Comparison of ENCODE assay signal across 8 cellular contexts in the genomic region with DNA sequence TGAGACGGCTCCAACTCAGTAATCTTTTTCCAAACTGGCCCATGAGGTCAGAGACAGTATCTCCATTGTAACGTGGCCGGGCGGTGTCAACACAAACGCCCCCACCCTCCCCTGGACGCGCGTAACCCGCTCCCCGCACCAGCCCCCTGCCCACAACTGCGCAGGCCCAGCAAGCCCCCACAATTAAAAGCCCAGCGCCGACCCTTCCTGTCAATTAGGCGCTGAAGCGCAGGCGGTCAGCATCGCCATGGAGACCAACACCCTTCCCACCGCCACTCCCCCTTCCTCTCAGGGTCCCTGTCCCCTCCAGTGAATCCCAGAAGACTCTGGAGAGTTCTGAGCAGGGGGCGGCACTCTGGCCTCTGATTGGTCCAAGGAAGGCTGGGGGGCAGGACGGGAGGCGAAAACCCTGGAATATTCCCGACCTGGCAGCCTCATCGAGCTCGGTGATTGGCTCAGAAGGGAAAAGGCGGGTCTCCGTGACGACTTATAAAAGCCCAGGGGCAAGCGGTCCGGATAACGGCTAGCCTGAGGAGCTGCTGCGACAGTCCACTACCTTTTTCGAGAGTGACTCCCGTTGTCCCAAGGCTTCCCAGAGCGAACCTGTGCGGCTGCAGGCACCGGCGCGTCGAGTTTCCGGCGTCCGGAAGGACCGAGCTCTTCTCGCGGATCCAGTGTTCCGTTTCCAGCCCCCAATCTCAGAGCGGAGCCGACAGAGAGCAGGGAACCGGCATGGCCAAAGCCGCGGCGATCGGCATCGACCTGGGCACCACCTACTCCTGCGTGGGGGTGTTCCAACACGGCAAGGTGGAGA. TPM values are rescaled to one million over a fixed set of nuclear protein-coding genes. Genes with fewer than 3 reads are reported as not detected.
DNase-seq lines count a peak whose midpoint lies in the region; ATAC-seq and TF ChIP-seq lines count a peak whose summit lies in the region.

Gene HSPA1A (plus strand): TSS at position 519 of the 814 bp plus-strand sequence. CDS start 214 bp downstream, at position 733.
Gene HSPA1L (minus strand): TSS at position 259 of the 814 bp plus-strand sequence. CDS start 3,311 bp downstream, outside the sequence.

- H3K27me3 Mint-ChIP-seq in WTC11 (ENCODE audit: low read depth) = no peaks in the 10 kb centered on the region; the same call in 1 of the 2 replicates

- peak within 1 kb of the TSS; percentile 93; the same call in 1 of the 2 replicates for H3K9ac ChIP-seq in iPS-20b (ENCODE audit: low read depth, low read length)

- H3K4me3 ChIP-seq in iPS-20b (ENCODE audit: low read length) (peak within 1 kb of the TSS; percentile 88), sigmoid colon (peak within 1 kb of the TSS; percentile 61 to 78 (median 65))

- TF ChIP-seq POLR2A in sigmoid colon (IDR thresholded peaks at IDR 0.05) = peak; percentile 100

- peak; percentile 23 for ATAC-seq in GM21526 (IDR thresholded peaks at IDR 0.05; ENCODE audit: low FRiP score, unreplicated experiment)
- ATAC-seq in WTC11 = peak; percentile 91

- peak in 1 of 4 donors; percentile 74 for TF ChIP-seq EP300 in sigmoid colon (IDR thresholded peaks at IDR 0.05)

- peak within 1 kb of the TSS; percentile 85 for H3K4me3 Mint-ChIP-seq in WTC11

- peaks cover 27% of the 10 kb centered on the region for H3K4me1 Mint-ChIP-seq in WTC11

- intact Hi-C loops in sigmoid colon (cut with DNase I) = no loop called here

- TF ChIP-seq CTCF in AG09319 (IDR thresholded peaks at IDR 0.05; ENCODE audit: low read depth, low read length) = no peak
- no peak for TF ChIP-seq CTCF in WTC11 (IDR thresholded peaks at IDR 0.05)
- no peak for TF ChIP-seq CTCF in sigmoid colon (IDR thresholded peaks at IDR 0.05)

- H3K27ac Mint-ChIP-seq in WTC11 = peak within 1 kb of the TSS; percentile 98

- H3K36me3 ChIP-seq in iPS-20b (ENCODE audit: insufficient read depth, low read depth, low read length) (no peaks in the 10 kb centered on the region), sigmoid colon (no peaks in the 10 kb centered on the region)

- POLR2A ChIA-PET in WTC11 (lab: Charles Lee) = interaction anchor here (0.6 to 2.3 kb wide), 15 partner anchors 9 to 646 kb away, joined by 3 to 18 read pairs (median 4); partner anchors contain the start of genes GPANK1, HSPA1B, LSM2 and MSH5

- WGBS in sigmoid colon, 2 donors = 1% methylated on average over 56 of the region's 56 CpGs

- H3K4me1 ChIP-seq in iPS-20b (ENCODE audit: insufficient read depth, low read length) (peaks cover 7% of the 10 kb centered on the region; the same call in 1 of the 2 replicates), sigmoid colon (peaks cover 0 to 41% (median 39%) of the 10 kb centered on the region in 4 donors)

- peaks cover 4% of the 10 kb centered on the region; the same call in 1 of the 2 replicates for H3K36me3 Mint-ChIP-seq in WTC11

- no peaks in the 10 kb centered on the region for H3K9me3 ChIP-seq in iPS-20b (ENCODE audit: insufficient read depth, low read depth, low read length)
- H3K9me3 ChIP-seq in sigmoid colon = no peaks in the 10 kb centered on the region

- no peaks in the 10 kb centered on the region; the same call in 1 of the 2 replicates for H3K9me3 Mint-ChIP-seq in WTC11

- DNase-seq in AG09319 (ENCODE audit: extremely low read depth, low read depth) = peak; percentile 91
- peak; percentile 94 to 96 for DNase-seq in NCI-H2081 (lab: John Stamatoyannopoulos, UW)
- peak; percentile 98 for DNase-seq in WTC11 (ENCODE audit: low spot score)
- DNase-seq in cerebellar nuclear complex (lab: John Stamatoyannopoulos, UW) = peak; percentile 67 to 88
- peak; percentile 99 for DNase-seq in sigmoid colon
- DNase-seq in NK-92 treated with Interleukin-12 subunit alpha and Interleukin-12 subunit beta, amount 100 ng/mL, for 24 hours (lab: John Stamatoyannopoulos, UW) = no peak

- H3K27me3 ChIP-seq in iPS-20b (ENCODE audit: insufficient read depth, low read length) (no peaks in the 10 kb centered on the region), sigmoid colon (no peaks in the 10 kb centered on the region)

- H3K27ac ChIP-seq in iPS-20b (ENCODE audit: low read length) (peak within 1 kb of the TSS; percentile 96), sigmoid colon (peak within 1 kb of the TSS; percentile 95 to 100 (median 99))

- CTCF ChIA-PET in WTC11 (lab: Charles Lee) = interaction anchor here (0.7 to 2.4 kb wide), 10 partner anchors 9 to 85 kb away, joined by 3 to 19 read pairs (median 8); partner anchors contain the start of genes DDAH2, HSPA1B, LSM2 and VARS1

TF ChIP-seq in WTC11, 78 proteins besides CTCF, POLR2A, EP300 and RAD21 (continues in another document):
- 0 out of 2 replicates have a peak, but pooled peaks have one; percentile 39 for TF ChIP-seq FOXK1 (CRISPR knock-in tag; IDR thresholded peaks at IDR 0.05)
- no peak for TF ChIP-seq ZBTB21 (CRISPR knock-in tag; IDR thresholded peaks at IDR 0.05; ENCODE audit: borderline replicate concordance)
- TF ChIP-seq, protein P1, sequence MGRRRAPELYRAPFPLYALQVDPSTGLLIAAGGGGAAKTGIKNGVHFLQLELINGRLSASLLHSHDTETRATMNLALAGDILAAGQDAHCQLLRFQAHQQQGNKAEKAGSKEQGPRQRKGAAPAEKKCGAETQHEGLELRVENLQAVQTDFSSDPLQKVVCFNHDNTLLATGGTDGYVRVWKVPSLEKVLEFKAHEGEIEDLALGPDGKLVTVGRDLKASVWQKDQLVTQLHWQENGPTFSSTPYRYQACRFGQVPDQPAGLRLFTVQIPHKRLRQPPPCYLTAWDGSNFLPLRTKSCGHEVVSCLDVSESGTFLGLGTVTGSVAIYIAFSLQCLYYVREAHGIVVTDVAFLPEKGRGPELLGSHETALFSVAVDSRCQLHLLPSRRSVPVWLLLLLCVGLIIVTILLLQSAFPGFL (CRISPR knock-in tag; IDR thresholded peaks at IDR 0.05; ENCODE audit: borderline replicate concordance) = no peak
- TF ChIP-seq ATF3 (CRISPR knock-in tag; conservative IDR thresholded peaks at IDR 0.05) = no peak
- TF ChIP-seq NR1H2 (CRISPR knock-in tag; IDR thresholded peaks at IDR 0.05) = no peak
- TF ChIP-seq JAZF1 (CRISPR knock-in tag; IDR thresholded peaks at IDR 0.05) = no peak
- TF ChIP-seq ZNF512 (CRISPR knock-in tag; IDR thresholded peaks at IDR 0.05; ENCODE audit: borderline replicate concordance) = no peak
- TF ChIP-seq USF1 (CRISPR knock-in tag; IDR thresholded peaks at IDR 0.05) = peak; percentile 19; the same call in 1 of the 2 replicates
- peak; percentile 52; the same call in 1 of the 2 replicates for TF ChIP-seq FOXP4 (CRISPR knock-in tag; IDR thresholded peaks at IDR 0.05)
- TF ChIP-seq ZNF396 (CRISPR knock-in tag; IDR thresholded peaks at IDR 0.05; ENCODE audit: borderline replicate concordance) = no peak
- TF ChIP-seq SMAD4 (CRISPR knock-in tag; IDR thresholded peaks at IDR 0.05) = no peak
- TF ChIP-seq NR2C2 (CRISPR knock-in tag; IDR thresholded peaks at IDR 0.05) = no peak
- TF ChIP-seq, protein P2, sequence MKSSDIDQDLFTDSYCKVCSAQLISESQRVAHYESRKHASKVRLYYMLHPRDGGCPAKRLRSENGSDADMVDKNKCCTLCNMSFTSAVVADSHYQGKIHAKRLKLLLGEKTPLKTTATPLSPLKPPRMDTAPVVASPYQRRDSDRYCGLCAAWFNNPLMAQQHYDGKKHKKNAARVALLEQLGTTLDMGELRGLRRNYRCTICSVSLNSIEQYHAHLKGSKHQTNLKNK (CRISPR knock-in tag; IDR thresholded peaks at IDR 0.05) = no peak
- TF ChIP-seq FOXJ3 (CRISPR knock-in tag; IDR thresholded peaks at IDR 0.05; ENCODE audit: borderline replicate concordance) = no peak
- peak; percentile 66 for TF ChIP-seq NFYB (CRISPR knock-in tag; conservative IDR thresholded peaks at IDR 0.05; ENCODE audit: low read depth)

RNA-seq across cellular contexts. Expression of gene HSPA1A, which starts in this region (rescaled TPM):
- total RNA-seq in WTC11 (2021) = 57.2 to 80.1 TPM (median 75.8 TPM) in 3 replicates
- 100 to 1,000 TPM; 147 to 321 (median 168) TPM for total RNA-seq in sigmoid colon
- polyA plus RNA-seq in sigmoid colon = 10 to 100 TPM; 39.0 to 70.1 (median 63.1) TPM

RNA-seq across cellular contexts. Expression of gene HSPA1L, which starts in this region (rescaled TPM):
- 1.2 to 2.1 TPM (median 1.9 TPM) in 3 replicates for total RNA-seq in WTC11 (2021)
- total RNA-seq in sigmoid colon = 1 to 10 TPM; 1.1 to 2.3 (median 1.8) TPM
- 1 to 10 TPM in 1 of 3 donors, under 1 TPM in 2; 0.23 to 1.2 (median 0.60) TPM for polyA plus RNA-seq in sigmoid colon
